Comparison of ENCODE assay signal across 8 cellular contexts in genomic region chr6:75206338-75207210, GRCh38. TPM values are rescaled to one million over a fixed set of nuclear protein-coding genes. Genes with fewer than 3 reads are reported as not detected.
DNase-seq lines count a peak whose midpoint lies in the region; ATAC-seq and TF ChIP-seq lines count a peak whose summit lies in the region.

No MANE protein-coding gene starts in this region.

- H3K27me3 Mint-ChIP-seq in IgD-negative memory B cell (peaks cover 79% of the 10 kb centered on the region), endothelial cell (ENCODE audit: unreplicated experiment) (peaks cover 29% of the 10 kb centered on the region), natural killer cell (ENCODE audit: low read depth in 2 of 2) (peaks cover 75 to 88% of the 10 kb centered on the region in 2 donors)

- no peaks in the 10 kb centered on the region for H3K9me2 ChIP-seq in Karpas-422 (replicated peaks; ENCODE audit: insufficient read depth, low read length)

- no peak overlapping the region for H2AFZ ChIP-seq in Karpas-422 (ENCODE audit: low read length)

- H3K79me2 ChIP-seq in Karpas-422 (ENCODE audit: low read length): no peaks in the 10 kb centered on the region

- POLR2A ChIA-PET in BJ (lab: Charles Lee): interaction anchor here (0.6 to 0.8 kb wide), 2 partner anchors 599 to 1506 kb away, joined by 4 read pairs; no protein-coding TSS in a partner anchor

- H4K20me1 ChIP-seq in Karpas-422 (ENCODE audit: insufficient read depth, low read depth, low read length): no peaks in the 10 kb centered on the region

- intact Hi-C loops in natural killer cell (cut with micrococcal nuclease): no loop called here

- H3K4me3 ChIP-seq in BJ (ENCODE audit: low read depth, low read length): peak overlapping the region; percentile 88
- H3K4me3 ChIP-seq in Karpas-422 (ENCODE audit: low read length): no peak overlapping the region

- H3K36me3 Mint-ChIP-seq in IgD-negative memory B cell (no peaks in the 10 kb centered on the region), endothelial cell (ENCODE audit: low read depth, unreplicated experiment) (peaks cover 4% of the 10 kb centered on the region), natural killer cell (no peaks in the 10 kb centered on the region)

- H3K4me1 Mint-ChIP-seq in IgD-negative memory B cell (peaks cover 47 to 53% (median 49%) of the 10 kb centered on the region in 3 donors), endothelial cell (ENCODE audit: unreplicated experiment) (peaks cover 50% of the 10 kb centered on the region), natural killer cell (peaks cover 37 to 54% of the 10 kb centered on the region in 2 donors)

- H3K9me3 Mint-ChIP-seq in IgD-negative memory B cell (peaks cover 0 to 1% (median 0%) of the 10 kb centered on the region in 3 donors), endothelial cell (ENCODE audit: unreplicated experiment) (no peaks in the 10 kb centered on the region), natural killer cell (no peaks in the 10 kb centered on the region)

- DNase-seq in BJ (ENCODE audit: low read depth) (no peak), endothelial cell (ENCODE audit: low spot score) (peak; percentile 15), natural killer cell (no peak), HT-29 (ENCODE audit: low spot score) (no peak), Karpas-422 (no peak), NCI-H69 (lab: John Stamatoyannopoulos, UW) (no peak)
- no peak for DNase-seq in activated effector memory CD4-positive, alpha-beta T cell treated with Interleukin-2 at 50 U/mL for 16 hours

- H3K4me2 ChIP-seq in Karpas-422 (ENCODE audit: low read depth, low read length, poor library complexity, severe bottlenecking): no peak overlapping the region

- H3K9ac ChIP-seq in Karpas-422 (ENCODE audit: low read length): no peak overlapping the region

- H3K27ac ChIP-seq in Karpas-422 (ENCODE audit: low read length): no peak overlapping the region

- peak overlapping the region; percentile 73 to 94 (median 84) for H3K4me3 Mint-ChIP-seq in IgD-negative memory B cell
- H3K4me3 Mint-ChIP-seq in endothelial cell (ENCODE audit: unreplicated experiment): peak overlapping the region; percentile 87
- peak overlapping the region; percentile 30 for H3K4me3 Mint-ChIP-seq in natural killer cell

- peaks cover 9% of the 10 kb centered on the region for H3K36me3 ChIP-seq in BJ (ENCODE audit: control insufficient read depth, insufficient read depth, low read length)
- H3K36me3 ChIP-seq in Karpas-422 (ENCODE audit: insufficient read depth, low read length): no peaks in the 10 kb centered on the region

- H3K9me3 ChIP-seq in Karpas-422 (ENCODE audit: low read length): no peaks in the 10 kb centered on the region

- H3K27ac Mint-ChIP-seq in IgD-negative memory B cell (peak overlapping the region in 2 of 3 donors; percentile 72 to 91), endothelial cell (ENCODE audit: unreplicated experiment) (no peak overlapping the region), natural killer cell (no peak overlapping the region)

- CTCF ChIA-PET in BJ (lab: Yijun Ruan, JAX): interaction anchor here (0.5 to 10.6 kb wide), 9 partner anchors 25 to 1468 kb away, joined by 3 to 130 read pairs (median 4); no protein-coding TSS in a partner anchor

- no peak for ATAC-seq in natural killer cell

- H3K27me3 ChIP-seq in BJ (ENCODE audit: control insufficient read depth, insufficient read depth, low read length) (no peaks in the 10 kb centered on the region), Karpas-422 (ENCODE audit: low read length) (no peaks in the 10 kb centered on the region)

- peaks cover 5% of the 10 kb centered on the region for H3K4me1 ChIP-seq in Karpas-422 (ENCODE audit: low read length)

- TF ChIP-seq CTCF in BJ (IDR thresholded peaks at IDR 0.05; ENCODE audit: insufficient read depth, low read depth, low read length) (peak; percentile 38), endothelial cell (IDR thresholded peaks at IDR 0.05; ENCODE audit: unreplicated experiment) (no peak), natural killer cell (IDR thresholded peaks at IDR 0.05) (no peak)

RNA-seq across cellular contexts. Expression of gene COL12A1, which starts 0.7 kb away (rescaled TPM):
- polyA plus RNA-seq in BJ (2011; rRNA removed) (868 and 1,308 TPM in 2 replicates), IgD-negative memory B cell (not detected)
- 1,303 and 1,456 TPM in 2 replicates for polyA minus RNA-seq in BJ (2011; rRNA and poly(A)+ RNA removed)
- total RNA-seq in endothelial cell (ENCODE audit: unreplicated experiment) (6.3 TPM), natural killer cell (under 1 TPM in 1 of 3 donors, not detected in 2; 0.25 TPM)
- total RNA-seq in HT-29 (2014; rRNA removed; shearing (Covaris generic)): 0.05 TPM in 1 of 2 replicates, not detected in the other
- not detected in 2 replicates for total RNA-seq in Karpas-422 (2014; rRNA removed; shearing (Covaris generic); ENCODE audit: low replicate concordance)

RNA-seq across cellular contexts. Expression of gene COX7A2, which starts 37.0 kb away (rescaled TPM):
- polyA plus RNA-seq in BJ (2011; rRNA removed) (133 and 214 TPM in 2 replicates), IgD-negative memory B cell (747 TPM)
- 16.5 and 24.3 TPM in 2 replicates for polyA minus RNA-seq in BJ (2011; rRNA and poly(A)+ RNA removed)
- total RNA-seq in endothelial cell (ENCODE audit: unreplicated experiment) (341 TPM), natural killer cell (100 to 1,000 TPM; 161 to 215 (median 166) TPM)
- total RNA-seq in HT-29 (2014; rRNA removed; shearing (Covaris generic)): 122 and 123 TPM in 2 replicates
- total RNA-seq in Karpas-422 (2014; rRNA removed; shearing (Covaris generic); ENCODE audit: low replicate concordance): 161 and 346 TPM in 2 replicates

Comparison
In these comparisons a context has a peak if more than half of its experiments do, and no peak if none do; other contexts are left out.
1. H3K27ac Mint-ChIP-seq: peak in IgD-negative memory B cell (2 of 3); none in endothelial cell (single experiment) and natural killer cell (0 of 2).
2. H3K4me3 Mint-ChIP-seq: peak in every context shown above with its lines; median percentile 87 in endothelial cell; 84 in IgD-negative memory B cell; 30 in natural killer cell.